Comparison of ENCODE assay signal across 12 cellular contexts in the genomic region with DNA sequence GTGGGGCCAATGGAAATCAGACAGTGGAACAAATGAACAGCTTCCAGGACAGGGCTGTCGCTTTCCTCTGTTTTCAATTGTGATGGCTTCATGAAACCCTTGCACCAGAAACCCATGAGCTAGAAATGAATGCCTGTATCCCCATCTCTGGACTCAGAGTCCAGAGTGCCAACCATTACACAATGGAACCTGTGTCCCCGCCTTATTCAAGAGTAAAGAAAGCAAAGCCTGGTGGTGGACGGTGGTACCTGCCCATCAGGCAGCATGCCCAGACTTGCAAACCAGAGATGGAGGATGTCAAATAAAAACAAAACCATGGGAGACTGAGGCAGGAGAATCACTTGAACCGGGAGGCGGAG. TPM values are rescaled to one million over a fixed set of nuclear protein-coding genes. Genes with fewer than 3 reads are reported as not detected.
DNase-seq lines count a peak whose midpoint lies in the region; ATAC-seq, FAIRE-seq and TF ChIP-seq lines count a peak whose summit lies in the region.
"Had no signal": no experiment of that assay in that cellular context is flagged by ENCODE, and none has a peak within 500 bp of the region (broad histone marks: within the 10 kb centered on the region; RNA-seq: fewer than 3 reads in every experiment).

No MANE protein-coding gene starts in this region.

- no peak overlapping the region for H2BK12ac ChIP-seq in H1 (ENCODE audit: low read depth, low read length)

- H3K27me3 ChIP-seq in Caco-2 (replicated peaks; ENCODE audit: control insufficient read depth, insufficient read depth, low read length) (no peaks in the 10 kb centered on the region), H1 (replicated peaks in 1 of 4; ENCODE audit: control insufficient read depth in 3 of 4, extremely low read depth in 1 of 4, insufficient read depth in 3 of 4, low read length in 3 of 4) (peaks cover 0 to 16% (median 8%) of the 10 kb centered on the region in 4 experiments; a peak in 5 of 7 replicates), ovary (no peaks in the 10 kb centered on the region)

- no peaks in the 10 kb centered on the region for H3K27me3 Mint-ChIP-seq in Caco-2 (ENCODE audit: insufficient read depth, unreplicated experiment)
- H3K27me3 Mint-ChIP-seq: T-helper 17 cell had no signal

- no peaks in the 10 kb centered on the region for H4K20me1 ChIP-seq in H1 (replicated peaks in 1 of 2; ENCODE audit: control insufficient read depth in 1 of 2, insufficient read depth in 2 of 2, low read length in 2 of 2)

- no peak for TF ChIP-seq POLR2A in H1 (IDR thresholded peaks at IDR 0.05; ENCODE audit: control extremely low read depth in 1 of 2, low read depth in 2 of 2, low read length in 2 of 2)
- TF ChIP-seq POLR2A in ovary (IDR thresholded peaks at IDR 0.05): no peak
- TF ChIP-seq POLR2A in GM18505 (IDR thresholded peaks at IDR 0.05; ENCODE audit: borderline replicate concordance, extremely low read depth, insufficient read depth, insufficient read length): no peak

- H3K9ac ChIP-seq in H1 (replicated peaks in 1 of 4; ENCODE audit: extremely low read depth in 1 of 4, low read depth in 3 of 4, low read length in 3 of 4): no peak overlapping the region

- H3K56ac ChIP-seq in H1 (replicated peaks; ENCODE audit: insufficient read length, low read depth, low read length): no peak overlapping the region

- no peak overlapping the region for H3K4ac ChIP-seq in H1 (replicated peaks; ENCODE audit: insufficient read length, low read depth, low read length)

- H3K9me3 Mint-ChIP-seq in Caco-2 (ENCODE audit: unreplicated experiment): no peaks in the 10 kb centered on the region
- H3K9me3 Mint-ChIP-seq: nephron progenitor cell had no signal

- no peak overlapping the region for H2BK15ac ChIP-seq in H1 (ENCODE audit: low read length)

- no peak overlapping the region for H2BK20ac ChIP-seq in H1 (ENCODE audit: low read length)

- peaks cover 6% of the 10 kb centered on the region for H3K36me3 Mint-ChIP-seq in Caco-2 (ENCODE audit: insufficient read depth, unreplicated experiment)

- no peak for TF ChIP-seq RAD21 in H1 (IDR thresholded peaks at IDR 0.05 in 1 of 2, conservative IDR thresholded peaks at IDR 0.05 in 1 of 2; ENCODE audit: low read depth in 2 of 2, low read length in 2 of 2)

- H3K9me3 ChIP-seq in Caco-2: no peaks in the 10 kb centered on the region
- no peaks in the 10 kb centered on the region for H3K9me3 ChIP-seq in H1 (ENCODE audit: insufficient read depth in 2 of 2, low read depth in 1 of 2, low read length in 1 of 2)
- H3K9me3 ChIP-seq in ovary: no peaks in the 10 kb centered on the region

- H3K27ac ChIP-seq in H1 (ENCODE audit: low read depth, low read length) (no peak overlapping the region), ovary (peak overlapping the region; percentile 63 to 73)

- H3K4me1 Mint-ChIP-seq in Caco-2 (ENCODE audit: low read depth, unreplicated experiment): peaks cover 47% of the 10 kb centered on the region

- 0 out of 2 replicates have a peak overlapping the region, but pooled peaks have one; percentile 63 for H2AFZ ChIP-seq in H1 (ENCODE audit: low read length)

- H2BK5ac ChIP-seq in H1 (ENCODE audit: low read depth, low read length): 0 out of 2 replicates have a peak overlapping the region, but pooled peaks have one; percentile 16

- intact Hi-C loops in Caco-2 (cut with micrococcal nuclease; ENCODE audit: unreplicated experiment) (no loop called here), ovary (cut with DNase I) (loop anchor here in 1 of 4 donors (2.0 kb wide), 1 partner anchor 41 kb away; no protein-coding TSS in a partner anchor)

- POLR2A ChIA-PET in Caco-2 (lab: Charles Lee): interaction anchor here (0.6 kb wide), 1 partner anchor 136 kb away, joined by 4 read pairs; no protein-coding TSS in a partner anchor
- POLR2A ChIA-PET in H1 (lab: Charles Lee; ENCODE audit: partially characterized antibody): interaction anchor here (1.0 kb wide), 1 partner anchor 138 kb away, joined by 3 read pairs; a partner anchor contains a TSS

- no peak overlapping the region for H3K14ac ChIP-seq in H1 (ENCODE audit: insufficient read length)

- peaks cover 5% of the 10 kb centered on the region; the same call in 1 of the 2 replicates for H3K23me2 ChIP-seq in H1 (ENCODE audit: low read depth, low read length)

- H4K91ac ChIP-seq in H1 (replicated peaks; ENCODE audit: insufficient read length, low read length): no peak overlapping the region

- no peaks in the 10 kb centered on the region; the same call in 1 of the 2 replicates for H3K36me3 ChIP-seq in Caco-2 (ENCODE audit: control insufficient read depth, insufficient read depth, low read length)
- H3K36me3 ChIP-seq in H1 (ENCODE audit: control insufficient read depth in 2 of 4, insufficient read depth in 4 of 4, low read length in 3 of 4): no peaks in the 10 kb centered on the region
- no peaks in the 10 kb centered on the region for H3K36me3 ChIP-seq in ovary

- CTCF ChIA-PET in Caco-2 (lab: Charles Lee): interaction anchor here (0.8 to 1.3 kb wide), 3 partner anchors 9 to 58 kb away, joined by 4 read pairs; no protein-coding TSS in a partner anchor
- CTCF ChIA-PET in H1 (lab: Charles Lee; ENCODE audit: partially characterized antibody): interaction anchor here (0.8 to 5.6 kb wide), 12 partner anchors 9 to 151 kb away, joined by 3 to 62 read pairs (median 4); no protein-coding TSS in a partner anchor

- no TSS peak for BruUV-seq in Caco-2 (replicated peaks; lab: Mats Ljungman, UMichigan)

- no peak overlapping the region for H4K8ac ChIP-seq in H1 (ENCODE audit: extremely low read depth, insufficient read depth, low read length)

- peaks cover 60% of the 10 kb centered on the region for H3K4me1 ChIP-seq in Caco-2
- peaks cover 0 to 3% (median 0%) of the 10 kb centered on the region in 4 experiments; a peak in 2 of 7 replicates for H3K4me1 ChIP-seq in H1 (replicated peaks in 1 of 4; ENCODE audit: control insufficient read depth in 3 of 4, insufficient read depth in 4 of 4, low read length in 3 of 4)
- peaks cover 19% of the 10 kb centered on the region for H3K4me1 ChIP-seq in ovary (ENCODE audit: insufficient read depth)

- ATAC-seq in GM21447 (IDR thresholded peaks at IDR 0.05; ENCODE audit: unreplicated experiment): no peak
- no peak for ATAC-seq in HG02571 (IDR thresholded peaks at IDR 0.05; ENCODE audit: unreplicated experiment)
- no peak for ATAC-seq in GM18505 (IDR thresholded peaks at IDR 0.05; ENCODE audit: unreplicated experiment)
- ATAC-seq in HG03342 (IDR thresholded peaks at IDR 0.05; ENCODE audit: unreplicated experiment): no peak
- ATAC-seq: T-helper 17 cell had no signal

- no peak overlapping the region for H3K4me2 ChIP-seq in H1 (ENCODE audit: insufficient read depth in 1 of 2, low read depth in 2 of 2, low read length in 2 of 2)

- H3K79me1 ChIP-seq in H1 (ENCODE audit: low read depth, low read length): no peaks in the 10 kb centered on the region

- peak overlapping the region; percentile 30 for H3K27ac Mint-ChIP-seq in Caco-2 (ENCODE audit: unreplicated experiment)
- H3K27ac Mint-ChIP-seq: nephron progenitor cell had no signal

- WGBS in H1 (ENCODE audit: extremely low coverage in 1 of 2, insufficient coverage in 1 of 2, insufficient read length in 1 of 2, insufficient replicate concordance in 2 of 2, low coverage in 1 of 2, low lambda C conversion rate in 2 of 2, missing lambda C conversion rate in 1 of 2), 2 experiments: 80% methylated on average over 5 of the region's 5 CpGs; no CpG with 5 or more reads in 1 of the 2 experiments
- 62 to 71% (median 69%) methylated on average over 5 of the region's 5 CpGs for WGBS in ovary, 3 donors

- no peak for FAIRE-seq in H1 (lab: Jason Lieb, UNC)

- H3K4me3 ChIP-seq in Caco-2 (ENCODE audit: low read depth, low read length) (no peak overlapping the region), H1 (ENCODE audit: extremely low read depth in 1 of 4, insufficient read depth in 2 of 4, low read depth in 3 of 4, low read length in 4 of 4) (no peak overlapping the region), ovary (no peak overlapping the region)

- H4K5ac ChIP-seq in H1 (ENCODE audit: insufficient read length, low read depth, low read length): no peak overlapping the region

- H3K23ac ChIP-seq in H1 (ENCODE audit: insufficient read length): no peak overlapping the region

- H2BK120ac ChIP-seq in H1 (replicated peaks; ENCODE audit: low read depth, low read length): no peak overlapping the region

- no peak overlapping the region; the same call in 1 of the 2 replicates for H3K18ac ChIP-seq in H1 (ENCODE audit: extremely low read depth, low read length)

- H3K4me3 Mint-ChIP-seq in Caco-2 (ENCODE audit: unreplicated experiment): peak overlapping the region; percentile 32
- H3K4me3 Mint-ChIP-seq: nephron progenitor cell had no signal

- TF ChIP-seq CTCF in Caco-2 (IDR thresholded peaks at IDR 0.05; ENCODE audit: insufficient read depth in 1 of 2, low read depth in 1 of 2, low read length in 1 of 2, severe bottlenecking in 1 of 2, unreplicated experiment in 1 of 2): no peak
- no peak for TF ChIP-seq CTCF in H1 (IDR thresholded peaks at IDR 0.05; ENCODE audit: control extremely low read depth in 1 of 3, insufficient read depth in 1 of 3, low read depth in 1 of 3, low read length in 3 of 3)
- no peak for TF ChIP-seq CTCF in ovary (IDR thresholded peaks at IDR 0.05)

- DNase-seq in Caco-2 (peak in 1 of 2 experiments; percentile 61), NCI-H345 treated with DMSO at 0.1 percent for 48 hours (lab: John Stamatoyannopoulos, UW; ENCODE audit: unreplicated experiment) (peak; percentile 60), H1 (ENCODE audit: low read depth in 1 of 2, low spot score in 2 of 2) (no peak), ovary (no peak)
- DNase-seq: cortex of kidney, DND-41, nephron progenitor cell, T-helper 17 cell had no signal

- no peak overlapping the region for H2AK5ac ChIP-seq in H1 (ENCODE audit: low read depth, low read length)

- TF ChIP-seq EP300 in H1 (IDR thresholded peaks at IDR 0.05; ENCODE audit: borderline replicate concordance in 1 of 2, low read depth in 2 of 2, low read length in 2 of 2): no peak
- no peak for TF ChIP-seq EP300 in ovary (IDR thresholded peaks at IDR 0.05)

- no peaks in the 10 kb centered on the region for H3K79me2 ChIP-seq in H1 (ENCODE audit: control insufficient read depth in 1 of 2, insufficient read depth in 2 of 2, low read length in 2 of 2)

RNA-seq across cellular contexts. Expression of a gene that starts 4.4 kb away (rescaled TPM):
- total RNA-seq in Caco-2 (2022): 151 and 157 TPM in 2 replicates
- 9.2 and 9.4 TPM in 2 replicates for total RNA-seq in H1 (2021; fragmentation: NEBNext Ultra II Directional; extraction: Animal tissue kit (Norgen Biotek cat#: 25700))
- 9.1 and 10.3 TPM in 2 replicates for polyA plus RNA-seq in H1 (2011; rRNA removed)
- polyA plus RNA-seq in H1 (2011; cell fraction: cytosol; rRNA removed): 12.1 TPM
- polyA plus RNA-seq in H1 (2011; cell fraction: nucleus; rRNA removed): 18.7 TPM
- polyA plus RNA-seq in H1 (2012, experiment 1 of 2): 16.8 to 24.6 TPM (median 19.6 TPM) in 4 replicates
- 2.8 TPM for polyA plus RNA-seq in H1 (2012, experiment 2 of 2)
- 8.5 TPM for polyA plus RNA-seq in H1 (2013, experiment 1 of 2)
- 8.5 TPM for polyA plus RNA-seq in H1 (2013, experiment 2 of 2)
- polyA minus RNA-seq in H1 (2011; rRNA and poly(A)+ RNA removed): 10.8 and 24.0 TPM in 2 replicates
- polyA minus RNA-seq in H1 (2011; cell fraction: cytosol; rRNA and poly(A)+ RNA removed): 15.3 TPM
- 12.7 TPM for polyA minus RNA-seq in H1 (2011; cell fraction: nucleus; rRNA and poly(A)+ RNA removed)
- total RNA-seq in ovary: 100 to 1,000 TPM in 6 of 7 donors, 10 to 100 TPM in 1; 96.1 to 267 (median 171) TPM
- polyA plus RNA-seq in ovary: 100 to 1,000 TPM in 1 of 2 donors, 10 to 100 TPM in 1; 70.6 to 254 TPM

RNA-seq across cellular contexts. Expression of a gene that starts 42.5 kb away (rescaled TPM):
- 4.1 and 6.7 TPM in 2 replicates for total RNA-seq in Caco-2 (2022)
- 0.26 TPM in 1 of 2 replicates, not detected in the other for total RNA-seq in H1 (2021; fragmentation: NEBNext Ultra II Directional; extraction: Animal tissue kit (Norgen Biotek cat#: 25700))
- polyA plus RNA-seq in H1 (2011; rRNA removed): 0.20 TPM in 1 of 2 replicates, not detected in the other
- polyA plus RNA-seq in H1 (2011; cell fraction: cytosol; rRNA removed): not detected
- 0.48 TPM for polyA plus RNA-seq in H1 (2011; cell fraction: nucleus; rRNA removed)
- 0.19 TPM in 1 of 4 replicates, not detected in the others for polyA plus RNA-seq in H1 (2012, experiment 1 of 2)
- polyA plus RNA-seq in H1 (2012, experiment 2 of 2): not detected
- not detected for polyA plus RNA-seq in H1 (2013, experiment 1 of 2)
- polyA plus RNA-seq in H1 (2013, experiment 2 of 2): not detected
- polyA minus RNA-seq in H1 (2011; rRNA and poly(A)+ RNA removed): not detected in 2 replicates
- polyA minus RNA-seq in H1 (2011; cell fraction: cytosol; rRNA and poly(A)+ RNA removed): not detected
- not detected for polyA minus RNA-seq in H1 (2011; cell fraction: nucleus; rRNA and poly(A)+ RNA removed)
- total RNA-seq in ovary: 1 to 10 TPM in 3 of 7 donors, under 1 TPM in 2, not detected in 2; 0.43 to 4.4 (median 1.4) TPM
- under 1 TPM; 0.10 to 0.32 TPM for polyA plus RNA-seq in ovary
